Comparison of ENCODE assay signal across 29 cellular contexts in genomic region chr6:162730502-162730901, GRCh38. TPM values are rescaled to one million over a fixed set of nuclear protein-coding genes. Genes with fewer than 3 reads are reported as not detected.
"Had no signal": no experiment of that assay in that cellular context is flagged by ENCODE, and none has a peak within 500 bp of the region (broad histone marks: within the 10 kb centered on the region; RNA-seq: fewer than 3 reads in every experiment).

No MANE protein-coding gene starts in this region.

- H3K9me3 Mint-ChIP-seq: stimulated activated naive CD8-positive, alpha-beta T cell treated with anti-CD3 and anti-CD28 coated beads, Interleukin-15, amount 100 ng/mL, for 72 hours; type B pancreatic cell had no signal

- H3K4me3 Mint-ChIP-seq: stimulated activated effector memory CD8-positive, alpha-beta T cell treated with anti-CD3 and anti-CD28 coated beads, Interleukin-12 subunit alpha, Interleukin-12 subunit beta, amount 100 ng/mL, for 72 hours; stimulated activated memory B cell treated with anti-CD40 and anti-IgM and Interleukin-4, amounts not matched to agents 10 μg/mL and 1 μg/mL and 100 μg/mL, for 72 hours; stimulated activated naive B cell treated with anti-CD40 and anti-IgM and Interleukin-4, amounts not matched to agents 10 μg/mL and 1 μg/mL and 100 μg/mL, for 72 hours; stimulated activated naive CD8-positive, alpha-beta T cell treated with anti-CD3 and anti-CD28 coated beads, Interleukin-15, amount 100 ng/mL, for 72 hours; stimulated activated naive CD8-positive, alpha-beta T cell treated with anti-CD3 and anti-CD28 coated beads, Interleukin-15, Interleukin-2, amounts not matched to agents 100 ng/mL and 50 ng/mL, for 24 hours; type B pancreatic cell had no signal

- H3K4me1 ChIP-seq: thyroid gland, upper lobe of right lung, uterus had no signal

- H3K27ac ChIP-seq: stomach, suprapubic skin, testis, thoracic aorta, thyroid gland, tibial artery, tibial nerve, transverse colon, upper lobe of left lung, upper lobe of right lung, uterus, vagina had no signal

- H3K27me3 Mint-ChIP-seq: stimulated activated memory B cell treated with anti-CD40 and anti-IgM and Interleukin-4, amounts not matched to agents 10 μg/mL and 1 μg/mL and 100 μg/mL, for 72 hours; stimulated activated naive B cell treated with anti-CD40 and anti-IgM and Interleukin-4, amounts not matched to agents 10 μg/mL and 1 μg/mL and 100 μg/mL, for 72 hours; stimulated activated naive CD8-positive, alpha-beta T cell treated with anti-CD3 and anti-CD28 coated beads, Interleukin-15, amount 100 ng/mL, for 72 hours; stimulated activated naive CD8-positive, alpha-beta T cell treated with anti-CD3 and anti-CD28 coated beads, Interleukin-15, Interleukin-2, amounts not matched to agents 100 ng/mL and 50 ng/mL, for 24 hours; type B pancreatic cell had no signal

- H3K4me3 ChIP-seq: stomach, suprapubic skin, testis, thoracic aorta, thyroid gland, tibial artery, tibial nerve, transverse colon, upper lobe of left lung, upper lobe of right lung, uterus, vagina had no signal

- H3K9me3 ChIP-seq: stomach, suprapubic skin, testis, thoracic aorta, thyroid gland, transverse colon, upper lobe of left lung, upper lobe of right lung, uterus, vagina had no signal

- H3K27me3 ChIP-seq: stomach, suprapubic skin, testis, thyroid gland, tibial artery, tibial nerve, transverse colon, upper lobe of left lung, upper lobe of right lung, uterus, vagina had no signal

- H3K36me3 ChIP-seq: stomach, suprapubic skin, thoracic aorta, thyroid gland, tibial artery, tibial nerve, transverse colon, upper lobe of left lung, upper lobe of right lung, uterus, vagina had no signal

- FAIRE-seq: urothelium cell line had no signal

- DNase-seq: stimulated activated CD4-positive, alpha-beta T cell treated with anti-CD3 and anti-CD28 coated beads, Interleukin-2, amount 100 ng/mL, for 48 hours; stimulated activated CD4-positive, alpha-beta T cell treated with anti-CD3 and anti-CD28 coated beads, Interleukin-4, amount 100 ng/mL, for 1 hour; stimulated activated CD4-positive, alpha-beta T cell treated with anti-CD3 and anti-CD28 coated beads, Interleukin-4, amount 100 ng/mL, for 24 hours; stimulated activated CD4-positive, alpha-beta T cell treated with anti-CD3 and anti-CD28 coated beads, Interleukin-4, amount 100 ng/mL, for 4 hours; stimulated activated CD8-positive, alpha-beta memory T cell treated with anti-CD3 and anti-CD28 coated beads, Interleukin-4, amount 100 ng/mL, for 48 hours; stimulated activated naive B cell treated with anti-CD40 and anti-IgM and Interleukin-4, amounts not matched to agents 10 μg/mL and 1 μg/mL and 100 μg/mL, for 72 hours; stimulated activated naive CD4-positive, alpha-beta T cell; stimulated activated naive CD4-positive, alpha-beta T cell treated with Interleukin-2 at 50 U/mL for 16 hours; stimulated activated naive CD8-positive, alpha-beta T cell treated with anti-CD3 and anti-CD28 coated beads, Interleukin-15, amount 100 ng/mL, for 72 hours; stimulated activated naive CD8-positive, alpha-beta T cell treated with anti-CD3 and anti-CD28 coated beads, Interleukin-15, Interleukin-2, amounts not matched to agents 100 U/mL and 50 U/mL, for 24 hours; stomach; substantia nigra; testis; thyroid gland; tibial artery; transverse colon; trophoblast cell; upper lobe of left lung; upper lobe of right lung; uterus had no signal

- H3K36me3 Mint-ChIP-seq: stimulated activated memory B cell treated with anti-CD40 and anti-IgM and Interleukin-4, amounts not matched to agents 10 μg/mL and 1 μg/mL and 100 μg/mL, for 72 hours; stimulated activated naive B cell treated with anti-CD40 and anti-IgM and Interleukin-4, amounts not matched to agents 10 μg/mL and 1 μg/mL and 100 μg/mL, for 72 hours; type B pancreatic cell had no signal

- H3K27ac Mint-ChIP-seq: stimulated activated effector memory CD8-positive, alpha-beta T cell treated with anti-CD3 and anti-CD28 coated beads, Interleukin-12 subunit alpha, Interleukin-12 subunit beta, amount 100 ng/mL, for 72 hours; stimulated activated memory B cell treated with anti-CD40 and anti-IgM and Interleukin-4, amounts not matched to agents 10 μg/mL and 1 μg/mL and 100 μg/mL, for 72 hours; stimulated activated naive B cell treated with anti-CD40 and anti-IgM and Interleukin-4, amounts not matched to agents 10 μg/mL and 1 μg/mL and 100 μg/mL, for 72 hours; stimulated activated naive CD8-positive, alpha-beta T cell treated with anti-CD3 and anti-CD28 coated beads, Interleukin-15, amount 100 ng/mL, for 72 hours; stimulated activated naive CD8-positive, alpha-beta T cell treated with anti-CD3 and anti-CD28 coated beads, Interleukin-15, Interleukin-2, amounts not matched to agents 100 ng/mL and 50 ng/mL, for 24 hours; type B pancreatic cell had no signal

- ATAC-seq: stimulated activated effector memory CD8-positive, alpha-beta T cell treated with anti-CD3 and anti-CD28 coated beads, Interleukin-12 subunit alpha, Interleukin-12 subunit beta, amount 100 ng/mL, for 72 hours; stimulated activated memory B cell treated with anti-CD40 and anti-IgM and Interleukin-4, amounts not matched to agents 10 μg/mL and 1 μg/mL and 100 μg/mL, for 72 hours; stimulated activated naive B cell treated with anti-CD40 and anti-IgM and Interleukin-4, amounts not matched to agents 10 μg/mL and 1 μg/mL and 100 μg/mL, for 72 hours; stimulated activated naive CD8-positive, alpha-beta T cell treated with anti-CD3 and anti-CD28 coated beads, Interleukin-15, amount 100 ng/mL, for 72 hours; stimulated activated naive CD8-positive, alpha-beta T cell treated with anti-CD3 and anti-CD28 coated beads, Interleukin-15, Interleukin-2, amounts not matched to agents 100 U/mL and 50 U/mL, for 24 hours; upper lobe of right lung had no signal

RNA-seq across cellular contexts. Expression of gene PACRG, which starts 2.7 kb away (rescaled TPM):
- total RNA-seq: vagina had no signal
